Comparison of ENCODE assay signal across 30 cellular contexts in the genomic region with DNA sequence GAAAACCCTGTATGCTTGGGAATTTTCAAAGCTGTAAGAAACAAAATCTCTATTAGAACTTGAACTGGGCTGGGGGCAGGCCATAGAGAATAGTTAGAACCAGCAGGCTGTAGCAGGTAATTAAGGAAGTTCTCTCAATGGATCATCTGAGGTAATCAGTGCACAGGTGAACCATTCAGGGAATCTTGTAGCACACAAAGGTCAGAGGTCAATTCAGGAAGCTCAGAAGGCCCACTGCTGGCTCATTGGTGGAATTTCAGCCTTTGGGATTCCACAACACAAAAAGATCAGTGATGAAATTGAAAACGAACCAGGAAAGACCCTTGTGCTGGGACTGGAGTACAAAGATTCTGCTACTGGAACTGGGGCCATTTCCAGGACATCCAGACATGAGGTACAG.
DNase-seq lines count a peak whose midpoint lies in the region; ATAC-seq and TF ChIP-seq lines count a peak whose summit lies in the region.
"Had no signal": no experiment of that assay in that cellular context is flagged by ENCODE, and none has a peak within 500 bp of the region (broad histone marks: within the 10 kb centered on the region; RNA-seq: fewer than 3 reads in every experiment).

No MANE protein-coding gene starts in this region.

- H3K4me1 ChIP-seq in breast epithelium (no peaks in the 10 kb centered on the region), SJCRH30 (peaks cover 7% of the 10 kb centered on the region; the same call in 1 of the 2 replicates), vagina (no peaks in the 10 kb centered on the region)
- H3K4me1 ChIP-seq: A549, gastroesophageal sphincter, testis had no signal

- no TSS peak for BruUV-seq in MCF 10A (replicated peaks; lab: Mats Ljungman, UMichigan)

- H3K36me3 ChIP-seq in breast epithelium: no peaks in the 10 kb centered on the region
- H3K36me3 ChIP-seq in SJCRH30: no peaks in the 10 kb centered on the region
- H3K36me3 ChIP-seq in vagina: no peaks in the 10 kb centered on the region
- H3K36me3 ChIP-seq: gastroesophageal sphincter had no signal

- peak; percentile 1 for DNase-seq in MCF 10A (ENCODE audit: unreplicated experiment)
- no peak for DNase-seq in breast epithelium (ENCODE audit: low spot score in 2 of 2)
- peak in 1 of 2 experiments; percentile 35 for DNase-seq in SJCRH30
- DNase-seq in iPS DF 19.7 (ENCODE audit: low read depth, low spot score): peak; percentile 12
- no peak for DNase-seq in posterior vena cava (ENCODE audit: low spot score)
- DNase-seq in vagina (ENCODE audit: extremely low spot score in 2 of 2): no peak
- no peak for DNase-seq in NCI-H1436 (lab: John Stamatoyannopoulos, UW)
- DNase-seq: activated CD4-positive, alpha-beta T cell treated with anti-CD3 and anti-CD28 coated beads, Interleukin-2, amount 50 U/mL, for 1 hour; activated naive CD8-positive, alpha-beta T cell treated with anti-CD3 and anti-CD28 coated beads, Interleukin-2, amount 50 U/mL, for 24 hours; activated T-cell treated with anti-CD3 and anti-CD28 coated beads, Interleukin-2, amount 50 U/mL, for 4 hours; central memory CD4-positive, alpha-beta T cell; dermis blood vessel endothelial cell; DMS153; GDM1; hippocampal formation; IMR-90; islet precursor cell; naive thymus-derived CD8-positive, alpha-beta T cell; NCI-H1930; NCI-H2227 treated with DMSO at 0.1 percent for 48 hours; NCI-H748 treated with DMSO at 0.1 percent for 48 hours; stimulated activated naive CD8-positive, alpha-beta T cell treated with anti-CD3 and anti-CD28 coated beads, Interleukin-15, Interleukin-2, amounts not matched to agents 100 U/mL and 50 U/mL, for 24 hours; testis had no signal

- no peak for ATAC-seq in GM18907 (IDR thresholded peaks at IDR 0.05; ENCODE audit: unreplicated experiment)
- ATAC-seq: A549; activated naive CD8-positive, alpha-beta T cell treated with anti-CD3 and anti-CD28 coated beads, Interleukin-2, amount 50 U/mL, for 24 hours; activated T-cell treated with anti-CD3 and anti-CD28 coated beads, Interleukin-2, amount 50 U/mL, for 4 hours; gastroesophageal sphincter; naive thymus-derived CD8-positive, alpha-beta T cell; stimulated activated naive CD8-positive, alpha-beta T cell treated with anti-CD3 and anti-CD28 coated beads, Interleukin-15, Interleukin-2, amounts not matched to agents 100 U/mL and 50 U/mL, for 24 hours had no signal

- H3K27ac Mint-ChIP-seq in MCF 10A (ENCODE audit: low read depth, unreplicated experiment): no peak overlapping the region
- H3K27ac Mint-ChIP-seq: activated naive CD8-positive, alpha-beta T cell treated with anti-CD3 and anti-CD28 coated beads, Interleukin-2, amount 50 U/mL, for 24 hours; B cell; mesothelial cell of epicardium; naive thymus-derived CD8-positive, alpha-beta T cell; T-helper 2 cell treated with Interferon-gamma antibody and Interleukin-4, amounts not matched to agents 5 μg/mL and 100 μg/mL, for 36 hours had no signal

- POLR2A ChIA-PET in MCF 10A (lab: Yijun Ruan, JAX): interaction anchor here (0.8 kb wide), 1 partner anchor 81 kb away, joined by 3 read pairs; no protein-coding TSS in a partner anchor

- H3K27me3 Mint-ChIP-seq in MCF 10A (ENCODE audit: insufficient read depth, unreplicated experiment): no peaks in the 10 kb centered on the region
- H3K27me3 Mint-ChIP-seq: activated naive CD8-positive, alpha-beta T cell treated with anti-CD3 and anti-CD28 coated beads, Interleukin-2, amount 50 U/mL, for 24 hours; B cell had no signal

- no peaks in the 10 kb centered on the region for H3K9me3 Mint-ChIP-seq in MCF 10A (ENCODE audit: unreplicated experiment)
- H3K9me3 Mint-ChIP-seq: activated naive CD8-positive, alpha-beta T cell treated with anti-CD3 and anti-CD28 coated beads, Interleukin-2, amount 50 U/mL, for 24 hours; activated T-cell treated with anti-CD3 and anti-CD28 coated beads, Interleukin-2, amount 50 U/mL, for 4 hours; T-helper 2 cell treated with Interferon-gamma antibody and Interleukin-4, amounts not matched to agents 5 μg/mL and 100 μg/mL, for 36 hours had no signal

- CTCF ChIA-PET in MCF 10A (lab: Yijun Ruan, JAX): interaction anchor here (0.7 kb wide), 3 partner anchors 22 to 226 kb away, joined by 3 read pairs; no protein-coding TSS in a partner anchor

- H3K4me1 Mint-ChIP-seq in MCF 10A (ENCODE audit: insufficient read depth, unreplicated experiment): no peaks in the 10 kb centered on the region
- H3K4me1 Mint-ChIP-seq: activated naive CD8-positive, alpha-beta T cell treated with anti-CD3 and anti-CD28 coated beads, Interleukin-2, amount 50 U/mL, for 24 hours; naive thymus-derived CD8-positive, alpha-beta T cell had no signal

- no peak for TF ChIP-seq POLR2A in breast epithelium (IDR thresholded peaks at IDR 0.05)
- TF ChIP-seq POLR2A in vagina (IDR thresholded peaks at IDR 0.05): no peak

- no peaks in the 10 kb centered on the region for H3K36me3 Mint-ChIP-seq in MCF 10A (ENCODE audit: insufficient read depth, unreplicated experiment)
- H3K36me3 Mint-ChIP-seq: mesothelial cell of epicardium; naive thymus-derived CD8-positive, alpha-beta T cell had no signal

- no peak for TF ChIP-seq CTCF in MCF 10A (IDR thresholded peaks at IDR 0.05; ENCODE audit: unreplicated experiment)
- TF ChIP-seq CTCF in breast epithelium (IDR thresholded peaks at IDR 0.05): no peak
- TF ChIP-seq CTCF in vagina (IDR thresholded peaks at IDR 0.05): no peak

- H3K27me3 ChIP-seq in breast epithelium (no peaks in the 10 kb centered on the region), SJCRH30 (no peaks in the 10 kb centered on the region), vagina (no peaks in the 10 kb centered on the region)
- H3K27me3 ChIP-seq: gastroesophageal sphincter, testis had no signal

- H3K4me3 Mint-ChIP-seq in MCF 10A (ENCODE audit: unreplicated experiment): no peak overlapping the region
- H3K4me3 Mint-ChIP-seq: activated naive CD8-positive, alpha-beta T cell treated with anti-CD3 and anti-CD28 coated beads, Interleukin-2, amount 50 U/mL, for 24 hours; activated T-cell treated with anti-CD3 and anti-CD28 coated beads, Interleukin-2, amount 50 U/mL, for 4 hours; B cell; mesothelial cell of epicardium; naive thymus-derived CD8-positive, alpha-beta T cell; T-helper 2 cell treated with Interferon-gamma antibody and Interleukin-4, amounts not matched to agents 5 μg/mL and 100 μg/mL, for 36 hours had no signal

- intact Hi-C loops in MCF 10A (cut with micrococcal nuclease) (no loop called here), breast epithelium (cut with DNase I; ENCODE audit: low total_unique reads) (no loop called here), posterior vena cava (cut with DNase I) (no loop called here), vagina (cut with DNase I) (no loop called here)

- no peaks in the 10 kb centered on the region for H3K9me3 ChIP-seq in breast epithelium
- H3K9me3 ChIP-seq in SJCRH30 (replicated peaks): no peaks in the 10 kb centered on the region
- H3K9me3 ChIP-seq in vagina: no peaks in the 10 kb centered on the region
- H3K9me3 ChIP-seq: A549, gastroesophageal sphincter, testis had no signal

- H3K4me3 ChIP-seq in breast epithelium: no peak overlapping the region
- no peak overlapping the region for H3K4me3 ChIP-seq in SJCRH30
- no peak overlapping the region for H3K4me3 ChIP-seq in vagina
- H3K4me3 ChIP-seq: A549, gastroesophageal sphincter, testis had no signal

- H3K27ac ChIP-seq in breast epithelium (no peak overlapping the region), SJCRH30 (peak overlapping the region; percentile 7; the same call in 1 of the 2 replicates), vagina (no peak overlapping the region)
- H3K27ac ChIP-seq: A549, gastroesophageal sphincter, testis, VCaP had no signal

Comparison
In these comparisons a context has a peak if more than half of its experiments do, and no peak if none do; other contexts are left out.
1. DNase-seq: peak in MCF 10A (single experiment) and iPS DF 19.7 (single experiment); none in breast epithelium (0 of 2), posterior vena cava (single experiment), vagina (0 of 2) and NCI-H1436 (single experiment).